14 cellular contexts compared by ENCODE assay signal in the genomic region with DNA sequence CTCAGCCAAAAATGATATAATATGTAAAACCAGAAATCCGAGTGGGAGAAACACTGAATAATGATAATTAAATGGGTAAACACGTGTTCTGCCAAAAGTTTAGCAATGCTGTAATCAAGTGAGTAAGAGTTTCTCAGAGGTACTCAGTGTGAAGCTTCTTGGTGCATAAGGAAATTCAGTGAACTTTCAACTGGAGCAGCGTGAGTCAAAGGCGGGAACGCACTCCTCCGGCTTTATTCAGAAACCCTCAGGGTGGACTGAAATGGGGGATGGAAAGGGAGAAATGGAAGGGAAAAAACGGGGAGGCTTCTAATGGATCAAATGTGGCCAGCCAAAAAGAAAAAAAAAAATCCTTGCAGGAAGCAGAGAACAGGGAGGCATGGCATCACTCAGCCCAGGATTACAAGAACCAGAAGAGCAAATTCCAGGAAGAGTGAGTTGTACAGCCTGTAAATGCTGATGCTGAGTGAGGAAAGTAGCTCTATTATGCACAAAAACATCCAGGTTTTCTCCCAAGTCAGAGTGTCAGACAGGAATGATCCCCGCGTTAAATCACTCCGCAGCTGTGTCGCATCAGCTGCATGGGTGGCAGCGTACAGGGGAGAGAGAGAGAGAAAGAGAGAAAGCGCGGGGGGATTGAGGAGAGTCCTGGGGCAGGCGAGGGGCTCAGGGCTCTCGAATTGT.
A peak's percentile ranks its signal among the peaks of the same experiment; 100 is the strongest.
DNase-seq lines count a peak whose midpoint lies in the region; ATAC-seq, FAIRE-seq and TF ChIP-seq lines count a peak whose summit lies in the region.
"Had no signal": no experiment of that assay in that cellular context is flagged by ENCODE, and none has a peak within 500 bp of the region (broad histone marks: within the 10 kb centered on the region; RNA-seq: fewer than 3 reads in every experiment).

No MANE protein-coding gene starts in this region.

- DNase-seq in HCEC 1CT (peak; percentile 92), astrocyte of the cerebellum (ENCODE audit: low read depth) (peak; percentile 67), heart right ventricle (no peak), urothelium cell line (ENCODE audit: low spot score) (no peak), MM.1S (no peak)
- DNase-seq: anterior cingulate cortex, DMS 273 treated with DMSO at 0.1 percent for 48 hours, NCI-H2029, upper lobe of left lung had no signal

- in situ Hi-C loops in astrocyte of the cerebellum (cut with HindIII; ENCODE audit: low sequenced_read_pairs): no loop called here

- no peak overlapping the region for H3K4me3 ChIP-seq in astrocyte of the cerebellum (ENCODE audit: low read depth, low read length)
- no peak overlapping the region for H3K4me3 ChIP-seq in heart right ventricle
- H3K4me3 ChIP-seq in skin epidermis: no peak overlapping the region
- H3K4me3 ChIP-seq in MM.1S (ENCODE audit: low read length): no peak overlapping the region
- H3K4me3 ChIP-seq: upper lobe of left lung had no signal

- no peak overlapping the region for H3K9ac ChIP-seq in MM.1S (ENCODE audit: low read length)

- no peak overlapping the region for H2AFZ ChIP-seq in MM.1S (ENCODE audit: low read length)

- H3K9me2 ChIP-seq in MM.1S (replicated peaks; ENCODE audit: insufficient read depth, low read length): no peaks in the 10 kb centered on the region

- H3K4me1 ChIP-seq in heart right ventricle (peaks cover 0 to 14% (median 0%) of the 10 kb centered on the region in 9 donors), MM.1S (ENCODE audit: low read length) (no peaks in the 10 kb centered on the region)

- H3K79me2 ChIP-seq in MM.1S (ENCODE audit: low read length): no peaks in the 10 kb centered on the region

- H3K27ac ChIP-seq in heart right ventricle (peak overlapping the region in 6 of 10 donors; percentile 9 to 87 (median 58)), skin epidermis (peak overlapping the region in 15 of 21 experiments; percentile 6 to 90 (median 66)), MM.1S (ENCODE audit: low read length) (no peak overlapping the region)
- H3K27ac ChIP-seq: HL-60, upper lobe of left lung had no signal

- intact Hi-C loops in heart right ventricle (cut with DNase I): no loop called here

- no peak overlapping the region for H3K4me2 ChIP-seq in MM.1S (ENCODE audit: low read depth, low read length)

- WGBS in heart right ventricle, 2 donors: 57 to 65% methylated on average over 16 of the region's 16 CpGs

- no peak for FAIRE-seq in urothelium cell line (lab: Jason Lieb, UNC)

- TF ChIP-seq CTCF in astrocyte of the cerebellum (IDR thresholded peaks at IDR 0.05; ENCODE audit: low read depth, low read length, missing control alignments) (no peak), heart right ventricle (IDR thresholded peaks at IDR 0.05) (no peak), MM.1S (IDR thresholded peaks at IDR 0.05; ENCODE audit: low read length) (no peak)

- ATAC-seq in heart right ventricle (peak in 7 of 8 donors; percentile 25 to 72 (median 49)), GM21529 (IDR thresholded peaks at IDR 0.05; ENCODE audit: unreplicated experiment) (no peak), HG03175 (IDR thresholded peaks at IDR 0.05; ENCODE audit: unreplicated experiment) (no peak)
- ATAC-seq: HCT116 had no signal

- H3K27me3 ChIP-seq in heart right ventricle (peaks cover 0 to 21% (median 0%) of the 10 kb centered on the region in 7 donors), MM.1S (replicated peaks; ENCODE audit: insufficient read depth, low read length) (no peaks in the 10 kb centered on the region; the same call in none of the 2 replicates)
- H3K27me3 ChIP-seq: upper lobe of left lung had no signal

- H3F3A ChIP-seq in MM.1S (ENCODE audit: insufficient read depth, low read length): no peaks in the 10 kb centered on the region

- no peaks in the 10 kb centered on the region for H3K9me3 ChIP-seq in heart right ventricle
- no peaks in the 10 kb centered on the region for H3K9me3 ChIP-seq in MM.1S (replicated peaks; ENCODE audit: insufficient read depth, low read length)
- H3K9me3 ChIP-seq: upper lobe of left lung had no signal

- no peaks in the 10 kb centered on the region for H4K20me1 ChIP-seq in MM.1S (ENCODE audit: insufficient read depth, low read length)

- no peaks in the 10 kb centered on the region for H3K36me3 ChIP-seq in heart right ventricle
- no peaks in the 10 kb centered on the region for H3K36me3 ChIP-seq in MM.1S (replicated peaks; ENCODE audit: insufficient read depth, low read length)
- H3K36me3 ChIP-seq: upper lobe of left lung had no signal

Comparison
In these comparisons a context has a peak if more than half of its experiments do, and no peak if none do; other contexts are left out.
1. DNase-seq: peak in HCEC 1CT (single experiment) and astrocyte of the cerebellum (single experiment); none in heart right ventricle (0 of 2), urothelium cell line (single experiment) and MM.1S (single experiment).
2. ATAC-seq: peak in heart right ventricle (7 of 8); none in GM21529 (single experiment) and HG03175 (single experiment).